ENCODE assay signal across 26 cellular contexts in genomic region chr13:41930154-41930553, GRCh38.
"Had no signal": no experiment of that assay in that cellular context is flagged by ENCODE, and none has a peak within 500 bp of the region (broad histone marks: within the 10 kb centered on the region; RNA-seq: fewer than 3 reads in every experiment).

No MANE protein-coding gene starts in this region.

- DNase-seq: dermis blood vessel endothelial cell; effector memory CD8-positive, alpha-beta T cell; erythroblast; esophagus squamous epithelium; foreskin melanocyte; glutamatergic neuron; heart right ventricle; hippocampal formation; left cardiac atrium; left lung; lower lobe of right lung; naive thymus-derived CD8-positive, alpha-beta T cell; nephron progenitor cell; nucleus accumbens; sigmoid colon; stimulated activated CD4-positive, alpha-beta T cell treated with anti-CD3 and anti-CD28 coated beads, Interleukin-2, amount 100 ng/mL, for 24 hours; stimulated activated CD4-positive, alpha-beta T cell treated with anti-CD3 and anti-CD28 coated beads, Interleukin-4, amount 100 ng/mL, for 24 hours; stimulated activated naive CD8-positive, alpha-beta T cell treated with anti-CD3 and anti-CD28 coated beads, Interleukin-15, Interleukin-2, amounts not matched to agents 100 U/mL and 50 U/mL, for 24 hours; transverse colon; upper lobe of right lung had no signal

- H3K27ac Mint-ChIP-seq: effector memory CD8-positive, alpha-beta T cell; naive thymus-derived CD8-positive, alpha-beta T cell; nephron progenitor cell; stimulated activated memory B cell treated with anti-CD40 and anti-IgM and Interleukin-4, amounts not matched to agents 10 μg/mL and 1 μg/mL and 100 μg/mL, for 72 hours had no signal

- H3K4me3 Mint-ChIP-seq: effector memory CD8-positive, alpha-beta T cell; nephron progenitor cell; stimulated activated memory B cell treated with anti-CD40 and anti-IgM and Interleukin-4, amounts not matched to agents 10 μg/mL and 1 μg/mL and 100 μg/mL, for 72 hours had no signal

- H3K27me3 Mint-ChIP-seq: effector memory CD8-positive, alpha-beta T cell; naive thymus-derived CD8-positive, alpha-beta T cell; stimulated activated memory B cell treated with anti-CD40 and anti-IgM and Interleukin-4, amounts not matched to agents 10 μg/mL and 1 μg/mL and 100 μg/mL, for 72 hours had no signal

- H3K27ac ChIP-seq: coronary artery, esophagus squamous epithelium, heart right ventricle, left lung, lower lobe of right lung, prostate gland, right atrium auricular region, sigmoid colon, suprapubic skin, transverse colon, upper lobe of right lung, vagina had no signal

- H3K9me3 ChIP-seq: prostate gland, upper lobe of right lung, vagina had no signal

- H3K4me3 ChIP-seq: coronary artery, esophagus squamous epithelium, heart right ventricle, left lung, lower lobe of right lung, prostate gland, right atrium auricular region, sigmoid colon, suprapubic skin, transverse colon, upper lobe of right lung, vagina had no signal

- H3K9me3 Mint-ChIP-seq: effector memory CD8-positive, alpha-beta T cell had no signal

- H3K27me3 ChIP-seq: esophagus squamous epithelium, heart right ventricle, left lung, right atrium auricular region, sigmoid colon, suprapubic skin, transverse colon, upper lobe of right lung, vagina had no signal

- ATAC-seq: effector memory CD8-positive, alpha-beta T cell; heart right ventricle; left cardiac atrium; left lung; lower lobe of right lung; naive thymus-derived CD8-positive, alpha-beta T cell; stimulated activated memory B cell treated with anti-CD40 and anti-IgM and Interleukin-4, amounts not matched to agents 10 μg/mL and 1 μg/mL and 100 μg/mL, for 72 hours; stimulated activated naive CD8-positive, alpha-beta T cell treated with anti-CD3 and anti-CD28 coated beads, Interleukin-15, Interleukin-2, amounts not matched to agents 100 U/mL and 50 U/mL, for 24 hours; upper lobe of right lung had no signal

- H3K4me1 Mint-ChIP-seq: nephron progenitor cell had no signal
